17 cellular contexts compared by ENCODE assay signal in the genomic region with DNA sequence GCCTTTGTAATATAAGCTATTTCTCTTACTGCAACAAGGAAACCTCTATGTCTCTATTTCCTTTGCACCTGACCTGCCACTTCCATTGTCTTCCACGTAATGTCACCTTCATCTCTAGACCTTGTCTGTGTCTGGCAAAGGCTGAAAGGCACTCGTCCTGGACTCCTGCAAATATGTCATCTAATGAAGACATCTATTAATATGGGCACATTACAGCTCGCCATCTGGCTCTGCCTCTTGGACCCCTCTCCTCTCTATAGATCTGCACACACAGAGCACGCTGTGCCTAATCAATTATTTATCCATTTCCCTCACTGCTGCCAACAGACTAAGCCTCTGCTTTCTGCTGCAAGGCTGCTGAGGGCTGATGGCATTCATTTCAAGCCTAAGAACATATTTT.
"Had no signal": no experiment of that assay in that cellular context is flagged by ENCODE, and none has a peak within 500 bp of the region (broad histone marks: within the 10 kb centered on the region; RNA-seq: fewer than 3 reads in every experiment).

No MANE protein-coding gene starts in this region.

- H3K79me2 ChIP-seq: parathyroid adenoma had no signal

- DNase-seq: cortex of kidney; dorsolateral prefrontal cortex; effector CD8-positive, alpha-beta T cell; foreskin melanocyte; heart right ventricle; hypothalamus; kidney glomerular epithelial cell; mesendoderm; naive B cell; right lobe of liver; stimulated activated CD4-positive, alpha-beta T cell treated with anti-CD3 and anti-CD28 coated beads, Interleukin-2, amount 100 ng/mL, for 24 hours; stimulated activated CD4-positive, alpha-beta T cell treated with anti-CD3 and anti-CD28 coated beads, Interleukin-4, amount 100 ng/mL, for 4 hours; stimulated activated naive CD4-positive, alpha-beta T cell; thyroid gland had no signal

- H2AFZ ChIP-seq: parathyroid adenoma had no signal

- H3K27ac ChIP-seq: dorsolateral prefrontal cortex, heart right ventricle, parathyroid adenoma, prostate gland, right lobe of liver, suprapubic skin, thyroid gland had no signal

- H3K4me1 ChIP-seq: thyroid gland had no signal

- H3K9ac ChIP-seq: parathyroid adenoma had no signal

- H3K4me3 ChIP-seq: dorsolateral prefrontal cortex, heart right ventricle, prostate gland, right lobe of liver, suprapubic skin, thyroid gland had no signal

- H3K9me3 ChIP-seq: heart right ventricle, prostate gland, right lobe of liver, suprapubic skin, thyroid gland had no signal

- H3K36me3 ChIP-seq: heart right ventricle, prostate gland, right lobe of liver, suprapubic skin, thyroid gland had no signal

- ATAC-seq: heart right ventricle, right lobe of liver had no signal

- H3K27me3 ChIP-seq: dorsolateral prefrontal cortex, heart right ventricle, right lobe of liver, suprapubic skin, thyroid gland had no signal
